Comparison of ENCODE assay signal across 9 cellular contexts in genomic region chrX:18410038-18410437, GRCh38. TPM values are rescaled to one million over a fixed set of nuclear protein-coding genes. Genes with fewer than 3 reads are reported as not detected.
A peak's percentile ranks its signal among the peaks of the same experiment; 100 is the strongest.
DNase-seq lines count a peak whose midpoint lies in the region; ATAC-seq and TF ChIP-seq lines count a peak whose summit lies in the region.
"Had no signal": no experiment of that assay in that cellular context is flagged by ENCODE, and none has a peak within 500 bp of the region (broad histone marks: within the 10 kb centered on the region; RNA-seq: fewer than 3 reads in every experiment).

No MANE protein-coding gene starts in this region.

- no peak overlapping the region for H3K27ac ChIP-seq in right atrium auricular region
- H3K27ac ChIP-seq in tibial artery = no peak overlapping the region

- H3K27me3 ChIP-seq in right atrium auricular region (no peaks in the 10 kb centered on the region), tibial artery (no peaks in the 10 kb centered on the region)

- H3K9me3 ChIP-seq in right atrium auricular region (no peaks in the 10 kb centered on the region), tibial artery (no peaks in the 10 kb centered on the region)

- intact Hi-C loops in Right ventricle myocardium superior (cut with DNase I) = loop anchor here (5.0 kb wide), 1 partner anchor 487 kb away; no protein-coding TSS in a partner anchor
- intact Hi-C loops in tibial artery (cut with DNase I; ENCODE audit: low total_unique reads) = no loop called here

- H3K4me3 ChIP-seq in right atrium auricular region (no peak overlapping the region), foreskin fibroblast (ENCODE audit: low read depth in 1 of 2, low read length in 2 of 2) (no peak overlapping the region), tibial artery (no peak overlapping the region)

- no peaks in the 10 kb centered on the region for H3K36me3 ChIP-seq in right atrium auricular region
- no peaks in the 10 kb centered on the region for H3K36me3 ChIP-seq in tibial artery

- H3K4me1 ChIP-seq in right atrium auricular region = no peaks in the 10 kb centered on the region
- no peaks in the 10 kb centered on the region for H3K4me1 ChIP-seq in tibial artery

- TF ChIP-seq CTCF in right atrium auricular region (IDR thresholded peaks at IDR 0.05) = peak in 1 of 2 donors; percentile 48
- TF ChIP-seq CTCF in foreskin fibroblast (IDR thresholded peaks at IDR 0.05; ENCODE audit: low read depth, low read length) = peak; percentile 23
- peak; percentile 20 to 44 for TF ChIP-seq CTCF in tibial artery (IDR thresholded peaks at IDR 0.05)

- DNase-seq in Right ventricle myocardium superior (no peak), right atrium auricular region (ENCODE audit: low spot score) (no peak), RPMI7951 (ENCODE audit: low read depth) (peak; percentile 20), foreskin fibroblast (peak; percentile 14 to 58), tibial artery (no peak), NOMO-1 treated with DMSO at 0.1 percent for 48 hours (lab: John Stamatoyannopoulos, UW; ENCODE audit: unreplicated experiment) (no peak)
- DNase-seq: DMS79 had no signal

- ATAC-seq in Right ventricle myocardium superior (ENCODE audit: poor library complexity) = peak; percentile 73
- no peak for ATAC-seq in GM18861 (IDR thresholded peaks at IDR 0.05; ENCODE audit: unreplicated experiment)
- no peak for ATAC-seq in HG02798 (IDR thresholded peaks at IDR 0.05; ENCODE audit: poor library complexity, unreplicated experiment)

RNA-seq across cellular contexts. Expression of gene CDKL5, which starts 15.4 kb away (rescaled TPM):
- total RNA-seq in Right ventricle myocardium superior (8.5 TPM), right atrium auricular region (1 to 10 TPM; 9.2 to 9.8 TPM)
- 2.5 and 2.7 TPM in 2 replicates for total RNA-seq in RPMI7951 (2014; rRNA removed; shearing (Covaris generic))

RNA-seq across cellular contexts. Expression of gene SCML2, which starts 55.5 kb away (rescaled TPM):
- 1.2 TPM for total RNA-seq in Right ventricle myocardium superior
- total RNA-seq in right atrium auricular region = 1 to 10 TPM; 1.1 to 2.3 TPM
- total RNA-seq in RPMI7951 (2014; rRNA removed; shearing (Covaris generic)) = 4.1 and 6.3 TPM in 2 replicates

Comparison
In these comparisons a context has a peak if more than half of its experiments do, and no peak if none do; other contexts are left out.
1. DNase-seq: peak in RPMI7951 (single experiment) and foreskin fibroblast (2 of 2); none in Right ventricle myocardium superior (single experiment), right atrium auricular region (single experiment), tibial artery (0 of 2) and NOMO-1 treated with DMSO at 0.1 percent for 48 hours (single experiment).